1 cellular context compared by ENCODE assay signal in the genomic region with DNA sequence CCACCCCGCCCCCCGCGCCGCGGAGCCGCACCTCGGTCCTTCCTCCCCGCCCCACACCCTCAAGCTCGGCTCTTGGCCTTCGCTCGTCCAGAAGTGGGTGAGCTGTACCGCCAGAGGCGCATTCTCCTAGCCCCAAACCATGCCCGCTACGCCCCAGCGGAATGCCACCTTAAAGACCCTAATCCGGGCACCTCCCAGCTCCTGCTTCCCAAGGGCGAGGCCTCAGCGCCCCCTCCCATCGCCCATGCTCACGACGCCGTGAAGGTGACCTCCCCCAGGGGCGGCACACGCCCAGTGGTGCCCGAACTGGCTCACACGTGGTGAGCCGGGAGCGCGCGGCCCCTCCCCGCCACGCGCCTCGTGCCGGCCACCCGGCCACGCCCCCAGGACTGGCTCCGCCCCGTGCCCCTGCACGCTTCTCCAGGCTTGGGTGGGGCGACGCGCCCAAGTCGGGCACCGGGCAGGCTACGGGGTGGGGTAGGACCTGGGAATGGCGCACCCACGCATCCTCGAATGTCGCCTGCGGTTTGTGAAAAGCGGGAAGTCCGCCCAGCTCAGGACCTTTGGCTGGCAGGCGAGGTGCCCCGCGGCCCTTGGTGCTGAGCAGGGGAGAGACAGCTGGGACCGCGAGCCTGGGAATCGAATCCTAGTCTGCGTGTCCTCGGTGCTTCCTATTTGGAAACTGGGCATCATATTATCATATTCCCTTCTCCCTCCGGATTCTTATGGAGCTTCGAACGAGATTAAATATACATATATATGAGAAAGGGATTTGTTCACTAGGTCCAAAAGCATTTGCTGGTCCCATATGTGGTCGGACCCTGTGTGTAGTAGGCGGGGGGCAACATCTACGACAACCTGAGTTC.
TF ChIP-seq lines count a peak whose summit lies in the region.

No MANE protein-coding gene starts in this region.

TF ChIP-seq in H1, 55 proteins besides CTCF, POLR2A, EP300 and RAD21 (continues in another document):
- TF ChIP-seq SP1 (IDR thresholded peaks at IDR 0.05; ENCODE audit: low read depth, low read length) (peak; percentile 23; the same call in 1 of the 2 replicates), JUN (IDR thresholded peaks at IDR 0.05; ENCODE audit: low read depth, low read length) (no peak), GTF2F1 (IDR thresholded peaks at IDR 0.05; ENCODE audit: borderline replicate concordance, low read depth, low read length) (no peak), YY1 (IDR thresholded peaks at IDR 0.05; ENCODE audit: low read depth, low read length) (peak; percentile 55; the same call in 1 of the 2 replicates), TAF1 (IDR thresholded peaks at IDR 0.05; ENCODE audit: low read depth, low read length) (peak; percentile 73), BCL11A (IDR thresholded peaks at IDR 0.05; ENCODE audit: low read depth in 2 of 2, low read length in 2 of 2) (no peak), CHD2 (IDR thresholded peaks at IDR 0.05; ENCODE audit: low read length) (peak; percentile 4; the same call in 1 of the 2 replicates), SIN3A (conservative IDR thresholded peaks at IDR 0.05 in 1 of 2, IDR thresholded peaks at IDR 0.05 in 1 of 2; ENCODE audit: low read depth in 1 of 2, low read length in 2 of 2) (peak in 1 of 2 experiments; percentile 72; a peak in 2 of 4 replicates), RBBP5 (IDR thresholded peaks at IDR 0.05; ENCODE audit: borderline replicate concordance, low read depth, low read length) (peak; percentile 56; the same call in 1 of the 2 replicates), SRF (IDR thresholded peaks at IDR 0.05; ENCODE audit: low read depth, low read length) (no peak), ZNF274 (IDR thresholded peaks at IDR 0.05; ENCODE audit: borderline replicate concordance, extremely low read depth, low read length) (no peak), CREB1 (IDR thresholded peaks at IDR 0.05) (peak; percentile 46; the same call in 1 of the 2 replicates), POU5F1 (IDR thresholded peaks at IDR 0.05; ENCODE audit: low read depth, low read length) (no peak), POLR2AphosphoS5 (IDR thresholded peaks at IDR 0.05; ENCODE audit: low read depth, low read length) (0 out of 2 replicates have a peak, but pooled peaks have one; percentile 63), SIX5 (IDR thresholded peaks at IDR 0.05; ENCODE audit: low read depth, low read length) (no peak), SUZ12 (IDR thresholded peaks at IDR 0.05; ENCODE audit: low read length) (no peak), RNF2 (IDR thresholded peaks at IDR 0.05; ENCODE audit: borderline replicate concordance, low read depth, low read length, missing control alignments, poor library complexity, severe bottlenecking) (no peak), NRF1 (IDR thresholded peaks at IDR 0.05; ENCODE audit: low read depth, low read length) (no peak; the same call in 1 of the 2 replicates), CBX8 (IDR thresholded peaks at IDR 0.05; ENCODE audit: borderline replicate concordance, low read depth, low read length) (no peak), MAFK (IDR thresholded peaks at IDR 0.05; ENCODE audit: low read depth, low read length) (no peak), CEBPB (IDR thresholded peaks at IDR 0.05; ENCODE audit: low read depth, low read length) (no peak), TBP (IDR thresholded peaks at IDR 0.05; ENCODE audit: low read depth, low read length) (no peak), PHF8 (conservative IDR thresholded peaks at IDR 0.05; ENCODE audit: low read depth, low read length) (peak; percentile 36; the same call in 1 of the 2 replicates), TAF7 (optimal IDR thresholded peaks at IDR 0.05; ENCODE audit: borderline replicate concordance, low read depth, low read length) (peak; percentile 46), GABPA (IDR thresholded peaks at IDR 0.05; ENCODE audit: borderline replicate concordance, insufficient read depth, low read length) (no peak), RFX5 (IDR thresholded peaks at IDR 0.05; ENCODE audit: borderline replicate concordance, low read depth, low read length) (peak; percentile 64; the same call in 1 of the 2 replicates), RXRA (IDR thresholded peaks at IDR 0.05; ENCODE audit: insufficient read depth, low read depth, low read length) (no peak), CTBP2 (IDR thresholded peaks at IDR 0.05; ENCODE audit: borderline replicate concordance, insufficient read depth, insufficient read length, low read length) (peak; percentile 66), HDAC2 (IDR thresholded peaks at IDR 0.05; ENCODE audit: borderline replicate concordance in 1 of 2, low read depth in 2 of 2, low read length in 2 of 2) (peak; percentile 10 to 83; a peak in 1 of 4 replicates), KDM4A (IDR thresholded peaks at IDR 0.05; ENCODE audit: low read depth, low read length, severe bottlenecking) (peak; percentile 64), KDM1A (IDR thresholded peaks at IDR 0.05; ENCODE audit: borderline replicate concordance, low read length) (no peak), SIRT6 (IDR thresholded peaks at IDR 0.05; ENCODE audit: low read length) (no peak), ASH2L (IDR thresholded peaks at IDR 0.05; ENCODE audit: low read length) (peak; percentile 52), CHD1 (IDR thresholded peaks at IDR 0.05; ENCODE audit: low read depth, low read length) (peak; percentile 43; the same call in 1 of the 2 replicates), EZH2 (IDR thresholded peaks at IDR 0.05; ENCODE audit: low read depth, low read length, severe bottlenecking) (no peak), BRCA1 (IDR thresholded peaks at IDR 0.05; ENCODE audit: low read depth, low read length) (no peak), NANOG (IDR thresholded peaks at IDR 0.05; ENCODE audit: insufficient read depth, low read depth, low read length, poor library complexity, severe bottlenecking) (no peak), SP4 (IDR thresholded peaks at IDR 0.05; ENCODE audit: low read length) (no peak), TEAD4 (IDR thresholded peaks at IDR 0.05; ENCODE audit: low read depth, low read length) (peak; percentile 39; the same call in 1 of the 2 replicates), BACH1 (IDR thresholded peaks at IDR 0.05; ENCODE audit: low read length) (peak; percentile 67), SP2 (IDR thresholded peaks at IDR 0.05; ENCODE audit: low read length) (no peak), CBX5 (IDR thresholded peaks at IDR 0.05; ENCODE audit: low read depth, low read length) (no peak), SAP30 (IDR thresholded peaks at IDR 0.05; ENCODE audit: insufficient read depth, insufficient replicate concordance, low read length) (peak; percentile 72), JUND (IDR thresholded peaks at IDR 0.05; ENCODE audit: low read length) (no peak), ATF2 (IDR thresholded peaks at IDR 0.05; ENCODE audit: low read length) (no peak), FOSL1 (IDR thresholded peaks at IDR 0.05; ENCODE audit: insufficient read depth, low read depth, low read length) (no peak), EGR1 (IDR thresholded peaks at IDR 0.05; ENCODE audit: borderline replicate concordance, low read depth, low read length) (no peak), HDAC6 (IDR thresholded peaks at IDR 0.05; ENCODE audit: low read depth, low read length) (no peak)
- TF ChIP-seq, protein P1, sequence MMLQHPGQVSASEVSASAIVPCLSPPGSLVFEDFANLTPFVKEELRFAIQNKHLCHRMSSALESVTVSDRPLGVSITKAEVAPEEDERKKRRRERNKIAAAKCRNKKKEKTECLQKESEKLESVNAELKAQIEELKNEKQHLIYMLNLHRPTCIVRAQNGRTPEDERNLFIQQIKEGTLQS (IDR thresholded peaks at IDR 0.05; ENCODE audit: insufficient read depth, low read depth, low read length): no peak
- TF ChIP-seq, protein P2, sequence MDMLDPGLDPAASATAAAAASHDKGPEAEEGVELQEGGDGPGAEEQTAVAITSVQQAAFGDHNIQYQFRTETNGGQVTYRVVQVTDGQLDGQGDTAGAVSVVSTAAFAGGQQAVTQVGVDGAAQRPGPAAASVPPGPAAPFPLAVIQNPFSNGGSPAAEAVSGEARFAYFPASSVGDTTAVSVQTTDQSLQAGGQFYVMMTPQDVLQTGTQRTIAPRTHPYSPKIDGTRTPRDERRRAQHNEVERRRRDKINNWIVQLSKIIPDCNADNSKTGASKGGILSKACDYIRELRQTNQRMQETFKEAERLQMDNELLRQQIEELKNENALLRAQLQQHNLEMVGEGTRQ (IDR thresholded peaks at IDR 0.05; ENCODE audit: low read length): peak; percentile 47; the same call in 1 of the 2 replicates
- TF ChIP-seq, protein P3, sequence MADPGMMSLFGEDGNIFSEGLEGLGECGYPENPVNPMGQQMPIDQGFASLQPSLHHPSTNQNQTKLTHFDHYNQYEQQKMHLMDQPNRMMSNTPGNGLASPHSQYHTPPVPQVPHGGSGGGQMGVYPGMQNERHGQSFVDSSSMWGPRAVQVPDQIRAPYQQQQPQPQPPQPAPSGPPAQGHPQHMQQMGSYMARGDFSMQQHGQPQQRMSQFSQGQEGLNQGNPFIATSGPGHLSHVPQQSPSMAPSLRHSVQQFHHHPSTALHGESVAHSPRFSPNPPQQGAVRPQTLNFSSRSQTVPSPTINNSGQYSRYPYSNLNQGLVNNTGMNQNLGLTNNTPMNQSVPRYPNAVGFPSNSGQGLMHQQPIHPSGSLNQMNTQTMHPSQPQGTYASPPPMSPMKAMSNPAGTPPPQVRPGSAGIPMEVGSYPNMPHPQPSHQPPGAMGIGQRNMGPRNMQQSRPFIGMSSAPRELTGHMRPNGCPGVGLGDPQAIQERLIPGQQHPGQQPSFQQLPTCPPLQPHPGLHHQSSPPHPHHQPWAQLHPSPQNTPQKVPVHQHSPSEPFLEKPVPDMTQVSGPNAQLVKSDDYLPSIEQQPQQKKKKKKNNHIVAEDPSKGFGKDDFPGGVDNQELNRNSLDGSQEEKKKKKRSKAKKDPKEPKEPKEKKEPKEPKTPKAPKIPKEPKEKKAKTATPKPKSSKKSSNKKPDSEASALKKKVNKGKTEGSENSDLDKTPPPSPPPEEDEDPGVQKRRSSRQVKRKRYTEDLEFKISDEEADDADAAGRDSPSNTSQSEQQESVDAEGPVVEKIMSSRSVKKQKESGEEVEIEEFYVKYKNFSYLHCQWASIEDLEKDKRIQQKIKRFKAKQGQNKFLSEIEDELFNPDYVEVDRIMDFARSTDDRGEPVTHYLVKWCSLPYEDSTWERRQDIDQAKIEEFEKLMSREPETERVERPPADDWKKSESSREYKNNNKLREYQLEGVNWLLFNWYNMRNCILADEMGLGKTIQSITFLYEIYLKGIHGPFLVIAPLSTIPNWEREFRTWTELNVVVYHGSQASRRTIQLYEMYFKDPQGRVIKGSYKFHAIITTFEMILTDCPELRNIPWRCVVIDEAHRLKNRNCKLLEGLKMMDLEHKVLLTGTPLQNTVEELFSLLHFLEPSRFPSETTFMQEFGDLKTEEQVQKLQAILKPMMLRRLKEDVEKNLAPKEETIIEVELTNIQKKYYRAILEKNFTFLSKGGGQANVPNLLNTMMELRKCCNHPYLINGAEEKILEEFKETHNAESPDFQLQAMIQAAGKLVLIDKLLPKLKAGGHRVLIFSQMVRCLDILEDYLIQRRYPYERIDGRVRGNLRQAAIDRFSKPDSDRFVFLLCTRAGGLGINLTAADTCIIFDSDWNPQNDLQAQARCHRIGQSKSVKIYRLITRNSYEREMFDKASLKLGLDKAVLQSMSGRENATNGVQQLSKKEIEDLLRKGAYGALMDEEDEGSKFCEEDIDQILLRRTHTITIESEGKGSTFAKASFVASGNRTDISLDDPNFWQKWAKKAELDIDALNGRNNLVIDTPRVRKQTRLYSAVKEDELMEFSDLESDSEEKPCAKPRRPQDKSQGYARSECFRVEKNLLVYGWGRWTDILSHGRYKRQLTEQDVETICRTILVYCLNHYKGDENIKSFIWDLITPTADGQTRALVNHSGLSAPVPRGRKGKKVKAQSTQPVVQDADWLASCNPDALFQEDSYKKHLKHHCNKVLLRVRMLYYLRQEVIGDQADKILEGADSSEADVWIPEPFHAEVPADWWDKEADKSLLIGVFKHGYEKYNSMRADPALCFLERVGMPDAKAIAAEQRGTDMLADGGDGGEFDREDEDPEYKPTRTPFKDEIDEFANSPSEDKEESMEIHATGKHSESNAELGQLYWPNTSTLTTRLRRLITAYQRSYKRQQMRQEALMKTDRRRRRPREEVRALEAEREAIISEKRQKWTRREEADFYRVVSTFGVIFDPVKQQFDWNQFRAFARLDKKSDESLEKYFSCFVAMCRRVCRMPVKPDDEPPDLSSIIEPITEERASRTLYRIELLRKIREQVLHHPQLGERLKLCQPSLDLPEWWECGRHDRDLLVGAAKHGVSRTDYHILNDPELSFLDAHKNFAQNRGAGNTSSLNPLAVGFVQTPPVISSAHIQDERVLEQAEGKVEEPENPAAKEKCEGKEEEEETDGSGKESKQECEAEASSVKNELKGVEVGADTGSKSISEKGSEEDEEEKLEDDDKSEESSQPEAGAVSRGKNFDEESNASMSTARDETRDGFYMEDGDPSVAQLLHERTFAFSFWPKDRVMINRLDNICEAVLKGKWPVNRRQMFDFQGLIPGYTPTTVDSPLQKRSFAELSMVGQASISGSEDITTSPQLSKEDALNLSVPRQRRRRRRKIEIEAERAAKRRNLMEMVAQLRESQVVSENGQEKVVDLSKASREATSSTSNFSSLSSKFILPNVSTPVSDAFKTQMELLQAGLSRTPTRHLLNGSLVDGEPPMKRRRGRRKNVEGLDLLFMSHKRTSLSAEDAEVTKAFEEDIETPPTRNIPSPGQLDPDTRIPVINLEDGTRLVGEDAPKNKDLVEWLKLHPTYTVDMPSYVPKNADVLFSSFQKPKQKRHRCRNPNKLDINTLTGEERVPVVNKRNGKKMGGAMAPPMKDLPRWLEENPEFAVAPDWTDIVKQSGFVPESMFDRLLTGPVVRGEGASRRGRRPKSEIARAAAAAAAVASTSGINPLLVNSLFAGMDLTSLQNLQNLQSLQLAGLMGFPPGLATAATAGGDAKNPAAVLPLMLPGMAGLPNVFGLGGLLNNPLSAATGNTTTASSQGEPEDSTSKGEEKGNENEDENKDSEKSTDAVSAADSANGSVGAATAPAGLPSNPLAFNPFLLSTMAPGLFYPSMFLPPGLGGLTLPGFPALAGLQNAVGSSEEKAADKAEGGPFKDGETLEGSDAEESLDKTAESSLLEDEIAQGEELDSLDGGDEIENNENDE (IDR thresholded peaks at IDR 0.05; ENCODE audit: insufficient replicate concordance, low read length): no peak
- TF ChIP-seq, protein P4, sequence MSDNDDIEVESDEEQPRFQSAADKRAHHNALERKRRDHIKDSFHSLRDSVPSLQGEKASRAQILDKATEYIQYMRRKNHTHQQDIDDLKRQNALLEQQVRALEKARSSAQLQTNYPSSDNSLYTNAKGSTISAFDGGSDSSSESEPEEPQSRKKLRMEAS (IDR thresholded peaks at IDR 0.05): peak; percentile 95
- TF ChIP-seq, protein P5, sequence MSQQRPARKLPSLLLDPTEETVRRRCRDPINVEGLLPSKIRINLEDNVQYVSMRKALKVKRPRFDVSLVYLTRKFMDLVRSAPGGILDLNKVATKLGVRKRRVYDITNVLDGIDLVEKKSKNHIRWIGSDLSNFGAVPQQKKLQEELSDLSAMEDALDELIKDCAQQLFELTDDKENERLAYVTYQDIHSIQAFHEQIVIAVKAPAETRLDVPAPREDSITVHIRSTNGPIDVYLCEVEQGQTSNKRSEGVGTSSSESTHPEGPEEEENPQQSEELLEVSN (IDR thresholded peaks at IDR 0.05): peak; percentile 86
